In genomic region chr7:14807498-14807897, GRCh38 we compare ENCODE assay signal across 19 cellular contexts.
DNase-seq lines count a peak whose midpoint lies in the region; ATAC-seq, FAIRE-seq and TF ChIP-seq lines count a peak whose summit lies in the region.
"Had no signal": no experiment of that assay in that cellular context is flagged by ENCODE, and none has a peak within 500 bp of the region (broad histone marks: within the 10 kb centered on the region; RNA-seq: fewer than 3 reads in every experiment).

No MANE protein-coding gene starts in this region.

- H3K79me2 ChIP-seq in HepG2 (ENCODE audit: insufficient read depth, low read length), result no peaks in the 10 kb centered on the region
- no peaks in the 10 kb centered on the region for H3K79me2 ChIP-seq in smooth muscle cell (ENCODE audit: low read depth)

- whole genome bisulfite sequencing in HepG2 (ENCODE audit: low lambda C conversion rate), result 6% methylated on average over 3 of the region's 3 CpGs
- 69% methylated on average over 3 of the region's 3 CpGs for WGBS in right lobe of liver (ENCODE audit: insufficient coverage, low coverage, low lambda C conversion rate, missing lambda C conversion rate)
- WGBS in smooth muscle cell (ENCODE audit: low lambda C conversion rate), result 85% methylated on average over 3 of the region's 3 CpGs

- CTCF ChIA-PET in HepG2 (lab: Yijun Ruan, JAX; ENCODE audit: low intra/inter-chr PET ratio, low total read pairs), result no interaction called here

- H3K9ac ChIP-seq in HepG2 (ENCODE audit: insufficient read depth, low read depth, low read length), result no peak overlapping the region
- no peak overlapping the region for H3K9ac ChIP-seq in adipocyte (ENCODE audit: low read length)
- no peak overlapping the region for H3K9ac ChIP-seq in smooth muscle cell (ENCODE audit: low read depth)

- H2AFZ ChIP-seq in HepG2 (ENCODE audit: low read length), result no peak overlapping the region
- no peak overlapping the region for H2AFZ ChIP-seq in smooth muscle cell (ENCODE audit: low read depth)

- H3K27ac ChIP-seq in HepG2 (ENCODE audit: extremely low read length, insufficient read depth, low read length), result no peak overlapping the region
- H3K27ac ChIP-seq in right lobe of liver, result no peak overlapping the region
- H3K27ac ChIP-seq in smooth muscle cell (ENCODE audit: low read depth), result no peak overlapping the region
- H3K27ac ChIP-seq in lower lobe of right lung, result no peak overlapping the region
- H3K27ac ChIP-seq: 22Rv1 had no signal

- no peaks in the 10 kb centered on the region for H3F3A ChIP-seq in smooth muscle cell (ENCODE audit: low read depth)

- ATAC-seq in HepG2 (no peak), right lobe of liver (no peak), lower lobe of right lung (no peak)

- no TSS peak for BruUV-seq in HepG2 (replicated peaks; lab: Mats Ljungman, UMichigan)

- TF ChIP-seq POLR2A in HepG2 (IDR thresholded peaks at IDR 0.05; ENCODE audit: insufficient read depth in 1 of 2, low read depth in 2 of 2, low read length in 2 of 2) (no peak), right lobe of liver (IDR thresholded peaks at IDR 0.05) (no peak)

- no peak for TF ChIP-seq CTCF in HepG2 (CRISPR knock-in tag; IDR thresholded peaks at IDR 0.05)
- TF ChIP-seq CTCF in right lobe of liver (IDR thresholded peaks at IDR 0.05), result no peak
- no peak for TF ChIP-seq CTCF in smooth muscle cell (IDR thresholded peaks at IDR 0.05; ENCODE audit: borderline replicate concordance, insufficient read depth, poor library complexity, severe bottlenecking)
- TF ChIP-seq CTCF in GM13976 (IDR thresholded peaks at IDR 0.05; ENCODE audit: borderline replicate concordance, control extremely low read depth, extremely low read depth, insufficient read depth, missing control alignments), result no peak
- no peak for TF ChIP-seq CTCF in lower lobe of right lung (IDR thresholded peaks at IDR 0.05)

- no peak for TF ChIP-seq RAD21 in HepG2 (CRISPR knock-in tag; IDR thresholded peaks at IDR 0.05)

- DNase-seq in HepG2 (ENCODE audit: low spot score) (no peak), right lobe of liver (no peak), adipocyte (ENCODE audit: low read depth) (peak; percentile 19), frontal cortex (ENCODE audit: low spot score in 2 of 2) (no peak), smooth muscle cell (lab: John Stamatoyannopoulos, UW; ENCODE audit: unreplicated experiment) (no peak), GM13976 (ENCODE audit: low spot score) (no peak), lower lobe of right lung (no peak), ureter (ENCODE audit: low spot score) (no peak)
- DNase-seq: COR-L47, DMS 273 treated with DMSO at 0.1 percent for 48 hours, DND-41, KG1, NCI-H1417 treated with DMSO at 0.1 percent for 48 hours, NCI-H2029, NCI-H345, NCI-H524 treated with DMSO at 0.1 percent for 48 hours, SHP77 had no signal

- intact Hi-C loops in HepG2 (cut with micrococcal nuclease; ENCODE audit: unreplicated experiment), result no loop called here
- intact Hi-C loops in right lobe of liver (cut with DNase I), result no loop called here
- intact Hi-C loops in lower lobe of right lung (cut with DNase I), result no loop called here

- H3K27me3 ChIP-seq in HepG2 (ENCODE audit: control insufficient read depth in 1 of 2, insufficient read depth in 2 of 2, low read length in 2 of 2) (no peaks in the 10 kb centered on the region), right lobe of liver (no peaks in the 10 kb centered on the region), adipocyte (replicated peaks; ENCODE audit: control insufficient read depth, insufficient read depth, low read length) (no peaks in the 10 kb centered on the region), smooth muscle cell (ENCODE audit: low read depth) (no peaks in the 10 kb centered on the region), lower lobe of right lung (ENCODE audit: low read depth) (no peaks in the 10 kb centered on the region)

- peaks cover 36% of the 10 kb centered on the region for H3K9me3 ChIP-seq in HepG2 (ENCODE audit: low read length)
- H3K9me3 ChIP-seq in right lobe of liver, result no peaks in the 10 kb centered on the region
- no peaks in the 10 kb centered on the region for H3K9me3 ChIP-seq in adipocyte (ENCODE audit: control insufficient read depth, low read length)
- no peaks in the 10 kb centered on the region for H3K9me3 ChIP-seq in smooth muscle cell (replicated peaks; ENCODE audit: low read depth)
- no peaks in the 10 kb centered on the region for H3K9me3 ChIP-seq in lower lobe of right lung

- TF ChIP-seq EP300 in HepG2 (IDR thresholded peaks at IDR 0.05; ENCODE audit: low read depth in 2 of 2, low read length in 2 of 2) (no peak), HepG2 (CRISPR knock-in tag; IDR thresholded peaks at IDR 0.05; ENCODE audit: borderline replicate concordance) (no peak)

- no peak overlapping the region for H3K4me2 ChIP-seq in HepG2 (ENCODE audit: low read depth, low read length)
- H3K4me2 ChIP-seq in smooth muscle cell, result peak overlapping the region; percentile 66

- in situ Hi-C loops in HepG2 (cut with HindIII; ENCODE audit: extremely low pct_ligation_motif_present, low pct_unique_long_range_greater_than_20kb), result no loop called here
- in situ Hi-C loops in GM13976 (cut with MboI; ENCODE audit: low sequenced_read_pairs, unreplicated experiment), result no loop called here

- FAIRE-seq in HepG2 (lab: Jason Lieb, UNC), result no peak
- peak; percentile 33 for FAIRE-seq in frontal cortex (lab: Jason Lieb, UNC)
- FAIRE-seq: GM12892 had no signal

- H3K4me3 ChIP-seq in HepG2 (replicated peaks in 1 of 3; ENCODE audit: insufficient read depth in 1 of 3, low read depth in 2 of 3, low read length in 3 of 3), result no peak overlapping the region
- no peak overlapping the region for H3K4me3 ChIP-seq in right lobe of liver
- H3K4me3 ChIP-seq in adipocyte (ENCODE audit: low read length), result no peak overlapping the region
- no peak overlapping the region for H3K4me3 ChIP-seq in smooth muscle cell
- no peak overlapping the region for H3K4me3 ChIP-seq in lower lobe of right lung

- H3K36me3 ChIP-seq in HepG2 (replicated peaks in 1 of 2; ENCODE audit: control insufficient read depth in 1 of 2, insufficient read depth in 2 of 2, low read length in 2 of 2) (no peaks in the 10 kb centered on the region), right lobe of liver (no peaks in the 10 kb centered on the region), adipocyte (ENCODE audit: control insufficient read depth, insufficient read depth, low read length, severe bottlenecking) (no peaks in the 10 kb centered on the region), smooth muscle cell (ENCODE audit: low read depth) (no peaks in the 10 kb centered on the region), lower lobe of right lung (no peaks in the 10 kb centered on the region)

- POLR2A ChIA-PET in HepG2 (lab: Yijun Ruan, JAX), result no interaction called here

- H3K4me1 ChIP-seq in HepG2 (ENCODE audit: insufficient read depth, low read length) (no peaks in the 10 kb centered on the region), right lobe of liver (no peaks in the 10 kb centered on the region), adipocyte (ENCODE audit: control insufficient read depth, insufficient read depth, low read length) (no peaks in the 10 kb centered on the region), smooth muscle cell (ENCODE audit: low read depth) (no peaks in the 10 kb centered on the region), lower lobe of right lung (no peaks in the 10 kb centered on the region)

- H4K20me1 ChIP-seq in HepG2 (ENCODE audit: insufficient read depth, low read length) (no peaks in the 10 kb centered on the region), smooth muscle cell (ENCODE audit: low read depth) (no peaks in the 10 kb centered on the region)

TF ChIP-seq in HepG2, 621 proteins besides CTCF, POLR2A, EP300 and RAD21:
- TF ChIP-seq, protein P1, sequence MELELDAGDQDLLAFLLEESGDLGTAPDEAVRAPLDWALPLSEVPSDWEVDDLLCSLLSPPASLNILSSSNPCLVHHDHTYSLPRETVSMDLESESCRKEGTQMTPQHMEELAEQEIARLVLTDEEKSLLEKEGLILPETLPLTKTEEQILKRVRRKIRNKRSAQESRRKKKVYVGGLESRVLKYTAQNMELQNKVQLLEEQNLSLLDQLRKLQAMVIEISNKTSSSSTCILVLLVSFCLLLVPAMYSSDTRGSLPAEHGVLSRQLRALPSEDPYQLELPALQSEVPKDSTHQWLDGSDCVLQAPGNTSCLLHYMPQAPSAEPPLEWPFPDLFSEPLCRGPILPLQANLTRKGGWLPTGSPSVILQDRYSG (CRISPR knock-in tag; IDR thresholded peaks at IDR 0.05), result no peak
- peak; percentile 82 for TF ChIP-seq ATF7 (IDR thresholded peaks at IDR 0.05)
- no peak for TF ChIP-seq ATF7 (CRISPR knock-in tag; IDR thresholded peaks at IDR 0.05)
- peak; percentile 42 for TF ChIP-seq CREB1 (IDR thresholded peaks at IDR 0.05)
- no peak for TF ChIP-seq CREB1 (CRISPR knock-in tag; IDR thresholded peaks at IDR 0.05)
